Comparison of ENCODE assay signal across 8 cellular contexts in genomic region chr18:79949571-79950439, GRCh38. TPM values are rescaled to one million over a fixed set of nuclear protein-coding genes. Genes with fewer than 3 reads are reported as not detected.
A peak's percentile ranks its signal among the peaks of the same experiment; 100 is the strongest.
DNase-seq lines count a peak whose midpoint lies in the region; ATAC-seq and TF ChIP-seq lines count a peak whose summit lies in the region.

No MANE protein-coding gene starts in this region.

- no peak overlapping the region for H3K9ac ChIP-seq in HUES6 (ENCODE audit: low read length)

- no peaks in the 10 kb centered on the region for H3K27me3 ChIP-seq in CD8-positive, alpha-beta T cell (ENCODE audit: insufficient read depth, low read length)
- peaks cover 45% of the 10 kb centered on the region for H3K27me3 ChIP-seq in HUES6 (ENCODE audit: control insufficient read depth, insufficient read depth, low read length)
- no peaks in the 10 kb centered on the region for H3K27me3 ChIP-seq in stomach

- peak overlapping the region; percentile 83 for H3K27ac Mint-ChIP-seq in CD8-positive, alpha-beta T cell
- H3K27ac Mint-ChIP-seq in activated T-helper 17 cell treated with anti-CD3 and anti-CD28 coated beads, Interleukin-2, amount 50 U/mL, for 72 hours: peak overlapping the region; percentile 70
- H3K27ac Mint-ChIP-seq in immature natural killer cell: peak overlapping the region; percentile 17 to 90 (median 62)

- no peak for TF ChIP-seq CTCF in CD8-positive, alpha-beta T cell (IDR thresholded peaks at IDR 0.05)
- no peak for TF ChIP-seq CTCF in stomach (IDR thresholded peaks at IDR 0.05)
- no peak for TF ChIP-seq CTCF in GM10248 (IDR thresholded peaks at IDR 0.05; ENCODE audit: control extremely low read depth, extremely low read depth, low read depth, missing control alignments)

- H3K36me3 ChIP-seq in CD8-positive, alpha-beta T cell (ENCODE audit: insufficient read depth, low read length): no peaks in the 10 kb centered on the region
- no peaks in the 10 kb centered on the region for H3K36me3 ChIP-seq in HUES6 (ENCODE audit: control insufficient read depth, insufficient read depth, low read length)
- peaks cover 0 to 15% (median 9%) of the 10 kb centered on the region in 4 donors for H3K36me3 ChIP-seq in stomach

- no peak for ATAC-seq in CD8-positive, alpha-beta T cell
- ATAC-seq in activated T-helper 17 cell treated with anti-CD3 and anti-CD28 coated beads, Interleukin-2, amount 50 U/mL, for 72 hours (replicated peaks): no peak

- no peaks in the 10 kb centered on the region for H3K9me3 Mint-ChIP-seq in CD8-positive, alpha-beta T cell
- H3K9me3 Mint-ChIP-seq in activated T-helper 17 cell treated with anti-CD3 and anti-CD28 coated beads, Interleukin-2, amount 50 U/mL, for 72 hours: no peaks in the 10 kb centered on the region
- no peaks in the 10 kb centered on the region for H3K9me3 Mint-ChIP-seq in immature natural killer cell

- no peak for TF ChIP-seq POLR2A in stomach (IDR thresholded peaks at IDR 0.05)

- no peaks in the 10 kb centered on the region for H3K9me3 ChIP-seq in CD8-positive, alpha-beta T cell (ENCODE audit: low read length)
- no peaks in the 10 kb centered on the region for H3K9me3 ChIP-seq in HUES6 (ENCODE audit: control insufficient read depth, insufficient read depth, low read depth, low read length)
- H3K9me3 ChIP-seq in stomach: no peaks in the 10 kb centered on the region

- peaks cover 11% of the 10 kb centered on the region for H3K36me3 Mint-ChIP-seq in CD8-positive, alpha-beta T cell
- peaks cover 17% of the 10 kb centered on the region for H3K36me3 Mint-ChIP-seq in activated T-helper 17 cell treated with anti-CD3 and anti-CD28 coated beads, Interleukin-2, amount 50 U/mL, for 72 hours (ENCODE audit: low read depth)
- H3K36me3 Mint-ChIP-seq in immature natural killer cell: peaks cover 0 to 3% (median 0%) of the 10 kb centered on the region in 3 donors

- intact Hi-C loops in CD8-positive, alpha-beta T cell (cut with DNase I, micrococcal nuclease): loop anchor here (2.0 to 10.0 kb wide), 5 partner anchors 35 to 273 kb away; partner anchors contain the start of genes ADNP2 (in 1 of the 2) and CTDP1 (in 1 of the 2)
- intact Hi-C loops in stomach (cut with DNase I; ENCODE audit: low total_unique reads): loop anchor here (10.0 kb wide), 2 partner anchors 85 to 265 kb away; partner anchors contain the start of gene RBFA

- H3K27me3 Mint-ChIP-seq in CD8-positive, alpha-beta T cell (ENCODE audit: low read depth): no peaks in the 10 kb centered on the region
- H3K27me3 Mint-ChIP-seq in activated T-helper 17 cell treated with anti-CD3 and anti-CD28 coated beads, Interleukin-2, amount 50 U/mL, for 72 hours: no peaks in the 10 kb centered on the region
- peaks cover 0 to 4% (median 4%) of the 10 kb centered on the region in 3 donors for H3K27me3 Mint-ChIP-seq in immature natural killer cell (ENCODE audit: low read depth in 3 of 3)

- peaks cover 32% of the 10 kb centered on the region for H3K4me1 ChIP-seq in CD8-positive, alpha-beta T cell (ENCODE audit: insufficient read depth, low read length)
- peaks cover 14% of the 10 kb centered on the region for H3K4me1 ChIP-seq in HUES6 (ENCODE audit: control insufficient read depth, insufficient read depth, low read length)
- peaks cover 28 to 73% (median 58%) of the 10 kb centered on the region in 4 donors for H3K4me1 ChIP-seq in stomach

- peaks cover 37% of the 10 kb centered on the region for H3K4me1 Mint-ChIP-seq in CD8-positive, alpha-beta T cell (ENCODE audit: low read depth)
- H3K4me1 Mint-ChIP-seq in activated T-helper 17 cell treated with anti-CD3 and anti-CD28 coated beads, Interleukin-2, amount 50 U/mL, for 72 hours: peaks cover 19% of the 10 kb centered on the region
- H3K4me1 Mint-ChIP-seq in immature natural killer cell: peaks cover 26 to 34% of the 10 kb centered on the region in 2 donors

- TF ChIP-seq EP300 in stomach (IDR thresholded peaks at IDR 0.05): no peak

- H3K27ac ChIP-seq in CD8-positive, alpha-beta T cell (ENCODE audit: low read depth, low read length): no peak overlapping the region
- H3K27ac ChIP-seq in HUES6 (ENCODE audit: low read depth, low read length) (no peak overlapping the region), stomach (peak overlapping the region in 4 of 5 donors; percentile 87 to 93 (median 91))

- CTCF ChIA-PET in CD8-positive, alpha-beta T cell (lab: Charles Lee): interaction anchor here (0.6 kb wide), 1 partner anchor 11 kb away, joined by 3 read pairs; no protein-coding TSS in a partner anchor
- CTCF ChIA-PET in GM10248 (lab: Yijun Ruan, JAX): interaction anchor here (1.2 kb wide), 1 partner anchor 10 kb away, joined by 4 read pairs; no protein-coding TSS in a partner anchor

- peak overlapping the region; percentile 65 for H3K4me3 ChIP-seq in CD8-positive, alpha-beta T cell (ENCODE audit: low read depth, low read length)
- H3K4me3 ChIP-seq in HUES6 (ENCODE audit: low read depth, low read length): peak overlapping the region; percentile 64; the same call in 1 of the 2 replicates
- peak overlapping the region; percentile 82 to 99 (median 94) for H3K4me3 ChIP-seq in stomach

- POLR2A ChIA-PET in CD8-positive, alpha-beta T cell (lab: Charles Lee): no interaction called here
- POLR2A ChIA-PET in GM10248 (lab: Yijun Ruan, JAX): interaction anchor here (0.6 kb wide), 1 partner anchor 482 kb away, joined by 3 read pairs; no protein-coding TSS in a partner anchor

- H3K4me3 Mint-ChIP-seq in CD8-positive, alpha-beta T cell: peak overlapping the region; percentile 88
- peak overlapping the region; percentile 76 for H3K4me3 Mint-ChIP-seq in activated T-helper 17 cell treated with anti-CD3 and anti-CD28 coated beads, Interleukin-2, amount 50 U/mL, for 72 hours
- peak overlapping the region; percentile 79 to 87 (median 82) for H3K4me3 Mint-ChIP-seq in immature natural killer cell

- no peak for DNase-seq in CD8-positive, alpha-beta T cell
- DNase-seq in immature natural killer cell (no peak), stomach (peak; percentile 32), GM10248 (ENCODE audit: extremely low spot score) (no peak), NCI-H1694 treated with DMSO at 0.1 percent for 48 hours (lab: John Stamatoyannopoulos, UW) (no peak), globus pallidus (ENCODE audit: low spot score) (no peak)

- WGBS in stomach, 5 donors: 67 to 79% (median 71%) methylated on average over 14 of the region's 14 CpGs

RNA-seq across cellular contexts. Expression of gene SLC66A2, which starts 1.6 kb away (rescaled TPM):
- 10 to 100 TPM; 50.0 to 53.4 TPM for total RNA-seq in CD8-positive, alpha-beta T cell
- total RNA-seq in activated T-helper 17 cell treated with anti-CD3 and anti-CD28 coated beads, Interleukin-2, amount 50 U/mL, for 72 hours: 10 to 100 TPM; 16.8 to 19.5 TPM
- polyA plus RNA-seq in immature natural killer cell (10 to 100 TPM in 2 of 3 donors, 1 to 10 TPM in 1; 9.0 to 16.5 (median 11.8) TPM), stomach (10 to 100 TPM; 19.1 to 31.1 (median 20.0) TPM)
- 100 to 1,000 TPM in 1 of 5 donors, 10 to 100 TPM in 4; 18.1 to 148 (median 25.5) TPM for total RNA-seq in stomach

RNA-seq across cellular contexts. Expression of gene HSBP1L1, which starts 14.6 kb away (rescaled TPM):
- total RNA-seq in CD8-positive, alpha-beta T cell: 10 to 100 TPM; 19.0 to 20.4 TPM
- 1 to 10 TPM; 2.7 to 9.2 TPM for total RNA-seq in activated T-helper 17 cell treated with anti-CD3 and anti-CD28 coated beads, Interleukin-2, amount 50 U/mL, for 72 hours
- polyA plus RNA-seq in immature natural killer cell: 10 to 100 TPM in 1 of 3 donors, 1 to 10 TPM in 2; 4.2 to 11.8 (median 9.8) TPM
- 10 to 100 TPM in 4 of 5 donors, 1 to 10 TPM in 1; 4.1 to 42.6 (median 23.8) TPM for total RNA-seq in stomach
- polyA plus RNA-seq in stomach: 10 to 100 TPM; 51.6 to 62.3 (median 58.7) TPM

RNA-seq across cellular contexts. Expression of gene TXNL4A, which starts 38.6 kb away (rescaled TPM):
- total RNA-seq in CD8-positive, alpha-beta T cell: 10 to 100 TPM; 62.0 to 69.0 TPM
- 100 to 1,000 TPM; 115 to 197 TPM for total RNA-seq in activated T-helper 17 cell treated with anti-CD3 and anti-CD28 coated beads, Interleukin-2, amount 50 U/mL, for 72 hours
- polyA plus RNA-seq in immature natural killer cell (100 to 1,000 TPM; 209 to 330 (median 248) TPM), stomach (100 to 1,000 TPM in 1 of 3 donors, 10 to 100 TPM in 2; 81.7 to 110 (median 97.0) TPM)
- total RNA-seq in stomach: 100 to 1,000 TPM in 1 of 5 donors, 10 to 100 TPM in 4; 12.9 to 146 (median 16.8) TPM

Comparison
In these comparisons a context has a peak if more than half of its experiments do, and no peak if none do; other contexts are left out.
1. H3K27ac ChIP-seq: peak in stomach (4 of 5); none in CD8-positive, alpha-beta T cell (single experiment) and HUES6 (single experiment).
2. Peak in every context shown above with its lines, with median percentiles within 50 percentile points of each other: H3K4me3 ChIP-seq, H3K27ac Mint-ChIP-seq and H3K4me3 Mint-ChIP-seq.